In the genomic region with DNA sequence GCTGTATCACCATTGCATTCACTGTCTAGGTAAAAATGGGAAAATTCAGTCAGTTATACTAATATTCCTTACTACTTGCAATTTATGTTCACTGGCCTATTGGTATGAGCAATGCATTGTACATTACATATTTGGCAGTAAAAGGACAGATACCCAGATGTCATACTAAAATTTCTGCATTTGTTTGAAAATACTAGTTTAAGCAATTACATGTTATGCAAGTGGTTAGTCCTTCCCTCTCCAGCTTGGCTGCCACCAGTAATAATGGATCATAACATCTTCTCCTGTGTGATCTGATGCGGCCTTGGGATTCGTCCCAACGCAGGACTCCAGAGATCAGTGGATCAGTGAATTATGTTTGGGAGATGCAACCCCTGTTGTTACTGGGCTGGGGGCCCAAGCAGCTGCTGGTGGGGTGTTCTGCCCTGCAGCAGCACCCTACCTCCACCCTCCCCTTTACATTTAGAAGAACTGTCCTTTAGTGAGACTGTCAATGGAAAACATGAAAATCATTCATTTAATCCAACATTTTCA, we compare ENCODE assay signal across 12 cellular contexts. TPM values are rescaled to one million over a fixed set of nuclear protein-coding genes. Genes with fewer than 3 reads are reported as not detected.
A peak's percentile ranks its signal among the peaks of the same experiment; 100 is the strongest.
DNase-seq lines count a peak whose midpoint lies in the region; ATAC-seq and TF ChIP-seq lines count a peak whose summit lies in the region.
"Had no signal": no experiment of that assay in that cellular context is flagged by ENCODE, and none has a peak within 500 bp of the region (broad histone marks: within the 10 kb centered on the region; RNA-seq: fewer than 3 reads in every experiment).

No MANE protein-coding gene starts in this region.

- ATAC-seq in activated CD4-positive, CD25-positive, alpha-beta regulatory T cell treated with anti-CD3 and anti-CD28 coated beads, Interleukin-2, amount 50 U/mL, for 24 hours = no peak
- no peak for ATAC-seq in GM21381 (IDR thresholded peaks at IDR 0.05; ENCODE audit: unreplicated experiment)

- no peaks in the 10 kb centered on the region for H3K9me3 ChIP-seq in Loucy (ENCODE audit: insufficient read depth, low read depth, low read length)
- H3K9me3 ChIP-seq in muscle layer of duodenum (ENCODE audit: control insufficient read depth in 1 of 2, low read length in 2 of 2) = no peaks in the 10 kb centered on the region

- DNase-seq in endothelial cell (ENCODE audit: low spot score) (no peak), AG08395 (ENCODE audit: low spot score) (no peak), DMS 273 treated with DMSO at 0.1 percent for 48 hours (lab: John Stamatoyannopoulos, UW) (no peak)
- DNase-seq: activated CD4-positive, alpha-beta T cell treated with anti-CD3 and anti-CD28 coated beads for 48 hours; CD4-positive, alpha-beta memory T cell; NCI-H526 had no signal

- no peak overlapping the region for H3K9ac ChIP-seq in Loucy (ENCODE audit: low read depth, low read length, poor library complexity, severe bottlenecking)

- H3K4me2 ChIP-seq in Loucy (ENCODE audit: low read depth, low read length, poor library complexity, severe bottlenecking) = peak overlapping the region; percentile 53

- H3K4me1 ChIP-seq in Loucy (ENCODE audit: insufficient read depth, low read length, poor library complexity, severe bottlenecking) = peaks cover 57% of the 10 kb centered on the region
- H3K4me1 ChIP-seq in muscle layer of duodenum (ENCODE audit: control insufficient read depth in 1 of 2, insufficient read depth in 2 of 2, low read length in 2 of 2) = peaks cover 23 to 33% of the 10 kb centered on the region in 2 donors

- H3K79me2 ChIP-seq in Loucy (ENCODE audit: insufficient read depth, low read length) = no peaks in the 10 kb centered on the region

- H3K27me3 ChIP-seq in Loucy (ENCODE audit: insufficient read depth, low read length, poor library complexity, severe bottlenecking) (no peaks in the 10 kb centered on the region), muscle layer of duodenum (ENCODE audit: low read depth, low read length) (no peaks in the 10 kb centered on the region)

- H2AFZ ChIP-seq in Loucy (ENCODE audit: low read length) = peak overlapping the region; percentile 62; the same call in 1 of the 2 replicates

- H3K27me3 Mint-ChIP-seq in endothelial cell (ENCODE audit: unreplicated experiment) = no peaks in the 10 kb centered on the region

- peaks cover 7% of the 10 kb centered on the region; the same call in 1 of the 2 replicates for H3F3A ChIP-seq in Loucy (ENCODE audit: low read depth)

- H3K36me3 ChIP-seq in Loucy (ENCODE audit: insufficient read depth, low read length) = no peaks in the 10 kb centered on the region
- peaks cover 0 to 14% of the 10 kb centered on the region in 2 donors for H3K36me3 ChIP-seq in muscle layer of duodenum (ENCODE audit: control insufficient read depth in 1 of 2, insufficient read depth in 2 of 2, low read length in 2 of 2)

- H3K27ac Mint-ChIP-seq in endothelial cell (ENCODE audit: unreplicated experiment) = peak overlapping the region; percentile 64
- H3K27ac Mint-ChIP-seq: activated T-helper 2 cell treated with anti-CD3 and anti-CD28 coated beads, Interferon-gamma antibody, Interleukin-2, Interleukin-4, amounts not matched to agents 10 μg/mL and 5 μg/mL and 100 μg/mL, durations not matched to agents 14 hours and 24 hours and 36 hours; CD4-positive, alpha-beta memory T cell had no signal

- H3K27ac ChIP-seq in muscle layer of duodenum (ENCODE audit: low read length) = peak overlapping the region; percentile 99
- peak overlapping the region; percentile 82 for H3K27ac ChIP-seq in temporal lobe (ENCODE audit: low read depth, low read length)

- no peaks in the 10 kb centered on the region for H3K9me2 ChIP-seq in Loucy (replicated peaks; ENCODE audit: low read depth, low read length)

- H3K36me3 Mint-ChIP-seq in endothelial cell (ENCODE audit: low read depth, unreplicated experiment) = no peaks in the 10 kb centered on the region
- H3K36me3 Mint-ChIP-seq: CD4-positive, alpha-beta memory T cell had no signal

- no peaks in the 10 kb centered on the region for H4K20me1 ChIP-seq in Loucy (ENCODE audit: insufficient read depth, low read length, poor library complexity, severe bottlenecking)

- peaks cover 56% of the 10 kb centered on the region for H3K4me1 Mint-ChIP-seq in endothelial cell (ENCODE audit: unreplicated experiment)
- H3K4me1 Mint-ChIP-seq: CD4-positive, alpha-beta memory T cell had no signal

- no peaks in the 10 kb centered on the region for H3K9me3 Mint-ChIP-seq in endothelial cell (ENCODE audit: unreplicated experiment)
- H3K9me3 Mint-ChIP-seq: activated T-helper 2 cell treated with anti-CD3 and anti-CD28 coated beads, Interferon-gamma antibody, Interleukin-2, Interleukin-4, amounts not matched to agents 10 μg/mL and 5 μg/mL and 100 μg/mL, durations not matched to agents 14 hours and 24 hours and 36 hours had no signal

- no peak for TF ChIP-seq CTCF in Loucy (conservative IDR thresholded peaks at IDR 0.05; ENCODE audit: low read length)
- no peak for TF ChIP-seq CTCF in endothelial cell (IDR thresholded peaks at IDR 0.05; ENCODE audit: unreplicated experiment)

- H3K4me3 ChIP-seq in Loucy (ENCODE audit: low read length, poor library complexity, severe bottlenecking) = no peak overlapping the region
- H3K4me3 ChIP-seq in muscle layer of duodenum (ENCODE audit: low read depth in 1 of 2, low read length in 2 of 2) = peak overlapping the region in 1 of 2 donors; percentile 34

- H3K4me3 Mint-ChIP-seq in endothelial cell (ENCODE audit: unreplicated experiment) = no peak overlapping the region
- H3K4me3 Mint-ChIP-seq: CD4-positive, alpha-beta memory T cell had no signal

RNA-seq across cellular contexts. Expression of gene PDK4, which starts 11.2 kb away (rescaled TPM):
- total RNA-seq in endothelial cell (ENCODE audit: unreplicated experiment) (0.23 TPM), temporal lobe (6.4 TPM)
- total RNA-seq: activated T-helper 2 cell treated with anti-CD3 and anti-CD28 coated beads, Interferon-gamma antibody, Interleukin-2, Interleukin-4, amounts not matched to agents 10 μg/mL and 5 μg/mL and 100 μg/mL, durations not matched to agents 14 hours and 24 hours and 36 hours had no signal
